Comparison of ENCODE assay signal across 8 cellular contexts in the genomic region with DNA sequence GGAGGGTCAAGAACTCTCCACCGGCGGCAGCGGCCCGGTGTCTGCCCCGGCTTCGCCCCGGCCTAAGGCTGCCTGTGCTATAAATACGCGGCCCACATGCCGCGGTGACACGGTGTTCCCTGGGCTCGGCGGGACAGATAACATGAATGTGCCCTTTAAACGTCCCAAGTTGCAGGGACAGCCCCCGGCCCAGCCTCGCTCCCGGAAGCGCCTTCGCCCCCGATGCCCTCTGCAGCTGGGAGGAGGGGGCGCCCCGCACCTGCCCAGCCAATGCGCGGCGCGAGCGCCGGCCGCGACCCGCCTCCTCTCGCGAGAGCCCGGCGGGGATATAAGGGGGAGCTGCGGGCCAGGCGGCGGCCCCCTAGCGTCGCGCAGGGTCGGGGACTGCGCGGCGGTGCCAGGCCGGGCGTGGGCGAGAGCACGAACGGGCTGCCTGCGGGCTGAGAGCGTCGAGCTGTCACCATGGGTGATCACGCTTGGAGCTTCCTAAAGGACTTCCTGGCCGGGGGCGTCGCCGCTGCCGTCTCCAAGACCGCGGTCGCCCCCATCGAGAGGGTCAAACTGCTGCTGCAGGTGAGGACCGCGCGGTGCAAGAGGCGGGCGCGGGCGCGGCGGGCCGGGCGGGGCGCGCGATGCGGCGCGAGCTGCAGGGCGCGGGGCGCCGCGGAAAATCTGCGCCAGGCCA. TPM values are rescaled to one million over a fixed set of nuclear protein-coding genes. Genes with fewer than 3 reads are reported as not detected.
DNase-seq lines count a peak whose midpoint lies in the region; ATAC-seq and TF ChIP-seq lines count a peak whose summit lies in the region.

SLC25A4 (plus strand) TSS at position 356 of the 685 bp plus-strand sequence; CDS start at position 463, 107 bp downstream.

- POLR2A ChIA-PET in OCI-LY7 (lab: Charles Lee) = interaction anchor here (0.6 to 1.6 kb wide), 18 partner anchors 14 to 990 kb away, joined by 3 to 8 read pairs (median 4); partner anchors contain the start of gene SNX25

- peaks cover 31% of the 10 kb centered on the region for H3K36me3 ChIP-seq in OCI-LY7 (ENCODE audit: insufficient read depth, low read length)
- H3K36me3 ChIP-seq in mucosa of stomach (ENCODE audit: control insufficient read depth, insufficient read depth, low read length) = no peaks in the 10 kb centered on the region

- ATAC-seq in GM19395 (IDR thresholded peaks at IDR 0.05; ENCODE audit: unreplicated experiment) = peak; percentile 93
- ATAC-seq in HG03565 (IDR thresholded peaks at IDR 0.05; ENCODE audit: unreplicated experiment) = peak; percentile 87

- intact Hi-C loops in OCI-LY7 (cut with micrococcal nuclease; ENCODE audit: unreplicated experiment) = loop anchor here (1.0 to 5.0 kb wide), 5 partner anchors 39 to 494 kb away; partner anchors contain the start of genes CASP3 and PRIMPOL

- H3K27ac ChIP-seq in OCI-LY7 (ENCODE audit: low read depth, low read length, poor library complexity, severe bottlenecking) = peak within 1 kb of the TSS; percentile 30

- no TSS peak for BruUV-seq in OCI-LY7 (replicated peaks; lab: Mats Ljungman, UMichigan)

- peaks cover 11% of the 10 kb centered on the region; the same call in 1 of the 2 replicates for H3K79me2 ChIP-seq in OCI-LY7 (ENCODE audit: insufficient read depth, low read depth, low read length)

- CTCF ChIA-PET in OCI-LY7 (lab: Charles Lee; ENCODE audit: unreplicated experiment) = interaction anchor here (0.6 to 1.4 kb wide), 3 partner anchors 9 to 163 kb away, joined by 3 read pairs; no protein-coding TSS in a partner anchor

- peak within 1 kb of the TSS; percentile 68 for H3K9ac ChIP-seq in mucosa of stomach (ENCODE audit: low read length)

- TF ChIP-seq CTCF in OCI-LY7 (conservative IDR thresholded peaks at IDR 0.05; ENCODE audit: low read length) = peak; percentile 63

- peak within 1 kb of the TSS; percentile 91 for H3K4me3 ChIP-seq in OCI-LY7 (ENCODE audit: low read depth, low read length, poor library complexity, severe bottlenecking)
- H3K4me3 ChIP-seq in mucosa of stomach (ENCODE audit: low read length) = peak within 1 kb of the TSS; percentile 80

- peaks cover 10% of the 10 kb centered on the region; the same call in 1 of the 2 replicates for H4K20me1 ChIP-seq in OCI-LY7 (ENCODE audit: insufficient read depth, low read length)

- peak; percentile 69 for DNase-seq in CMK (ENCODE audit: low read depth)
- peak; percentile 93 for DNase-seq in OCI-LY7 (ENCODE audit: low spot score)
- peak; percentile 89 for DNase-seq in activated T-cell treated with anti-CD3 and anti-CD28 coated beads for 48 hours (ENCODE audit: low read depth)
- DNase-seq in erythroblast (lab: John Stamatoyannopoulos, UW) = peak; percentile 86
- DNase-seq in stimulated activated CD8-positive, alpha-beta memory T cell treated with anti-CD3 and anti-CD28 coated beads, Interleukin-7, amount 100 ng/mL, for 24 hours (ENCODE audit: low read depth) = peak; percentile 65

- H3K9me3 ChIP-seq in OCI-LY7 (ENCODE audit: low read length) (no peaks in the 10 kb centered on the region), mucosa of stomach (ENCODE audit: control insufficient read depth, low read length) (no peaks in the 10 kb centered on the region)

- peak within 1 kb of the TSS; percentile 97 for H3K4me2 ChIP-seq in OCI-LY7 (ENCODE audit: low read length)

- no peaks in the 10 kb centered on the region for H3K9me2 ChIP-seq in OCI-LY7 (ENCODE audit: insufficient read depth, low read length)

- peak within 1 kb of the TSS; percentile 96 for H2AFZ ChIP-seq in OCI-LY7 (ENCODE audit: low read length)

- no peaks in the 10 kb centered on the region for H3K27me3 ChIP-seq in mucosa of stomach (ENCODE audit: control insufficient read depth, insufficient read depth, low read length)

- H3K4me1 ChIP-seq in OCI-LY7 (ENCODE audit: insufficient read depth, low read length, poor library complexity, severe bottlenecking) (peaks cover 19% of the 10 kb centered on the region), mucosa of stomach (ENCODE audit: control insufficient read depth, insufficient read depth, low read length) (peaks cover 11% of the 10 kb centered on the region)

- peak; percentile 64 for TF ChIP-seq POLR2A in erythroblast (IDR thresholded peaks at IDR 0.05; ENCODE audit: low read length)

RNA-seq across cellular contexts. Expression of gene SLC25A4, which starts in this region (rescaled TPM):
- total RNA-seq in OCI-LY7 (2014; rRNA removed; shearing (Covaris generic)) = 24.1 and 29.6 TPM in 2 replicates
- 28.4 and 38.2 TPM in 2 replicates for total RNA-seq in OCI-LY7 (2022)

Comparison
In these comparisons a context has a peak if more than half of its experiments do, and no peak if none do; other contexts are left out.
1. Peak in every context shown above with its lines: DNase-seq, ATAC-seq, H3K4me3 ChIP-seq and H3K27ac ChIP-seq.